In the genomic region with DNA sequence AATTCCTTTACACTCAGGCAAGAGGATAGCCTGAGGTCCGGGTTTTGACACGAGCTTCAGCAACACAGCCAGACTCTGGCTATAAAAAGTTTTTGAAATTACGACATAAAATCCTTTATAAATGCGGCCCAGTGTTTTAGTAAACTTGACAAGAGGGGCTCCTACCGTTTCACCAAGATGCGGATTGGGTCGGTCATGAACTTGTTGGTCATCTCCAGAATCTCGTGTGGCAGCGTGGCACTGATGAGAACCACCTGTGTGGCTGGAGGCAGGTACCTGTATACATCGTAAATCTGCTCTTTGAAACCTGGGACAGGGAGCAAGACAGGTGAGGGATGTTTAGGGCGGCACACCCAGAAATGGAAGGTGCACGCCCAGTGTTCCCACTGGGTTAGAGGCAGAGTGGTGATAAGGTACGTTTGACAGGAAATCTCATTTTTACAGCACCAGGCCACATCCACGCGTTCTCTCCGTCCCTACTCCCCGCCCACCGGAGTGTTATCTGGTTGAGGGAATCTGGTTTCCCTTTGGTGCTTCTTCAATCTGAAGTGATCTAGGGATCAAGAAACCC, we compare ENCODE assay signal across 19 cellular contexts. TPM values are rescaled to one million over a fixed set of nuclear protein-coding genes. Genes with fewer than 3 reads are reported as not detected.
"Had no signal": no experiment of that assay in that cellular context is flagged by ENCODE, and none has a peak within 500 bp of the region (broad histone marks: within the 10 kb centered on the region; RNA-seq: fewer than 3 reads in every experiment).

No MANE protein-coding gene starts in this region.

- H3K27ac ChIP-seq: hepatocyte, neural progenitor cell, ovary, right atrium auricular region, testis, tibial nerve had no signal

- H3K9ac ChIP-seq: neural progenitor cell had no signal

- H3K9me3 ChIP-seq: ovary, right atrium auricular region, testis, tibial nerve had no signal

- ATAC-seq: left lobe of liver; natural killer cell treated with Interleukin-12 subunit alpha and Interleukin-12 subunit beta and Interleukin-15 and Interleukin-18, amount 100 ng/mL, for 72 hours; stimulated activated effector memory CD8-positive, alpha-beta T cell treated with anti-CD3 and anti-CD28 coated beads, Interleukin-12 subunit alpha, Interleukin-12 subunit beta, amount 100 ng/mL, for 72 hours had no signal

- H3K4me1 ChIP-seq: right atrium auricular region, testis, tibial nerve had no signal

- H3K27me3 Mint-ChIP-seq: natural killer cell treated with Interleukin-12 subunit alpha and Interleukin-12 subunit beta and Interleukin-15 and Interleukin-18, amount 100 ng/mL, for 72 hours; stimulated activated naive CD8-positive, alpha-beta T cell treated with anti-CD3 and anti-CD28 coated beads, Interleukin-15, Interleukin-2, amounts not matched to agents 100 ng/mL and 50 ng/mL, for 24 hours had no signal

- DNase-seq: dermis blood vessel endothelial cell; foreskin melanocyte; head of caudate nucleus; kidney glomerular epithelial cell; mammary epithelial cell; nucleus accumbens; ovary; stimulated activated CD4-positive, alpha-beta T cell treated with anti-CD3 and anti-CD28 coated beads, Interleukin-2, amount 100 ng/mL, for 48 hours; stimulated activated CD8-positive, alpha-beta memory T cell treated with anti-CD3 and anti-CD28 coated beads, Interleukin-4, amount 100 ng/mL, for 48 hours had no signal

- H3K27ac Mint-ChIP-seq: natural killer cell treated with Interleukin-12 subunit alpha and Interleukin-12 subunit beta and Interleukin-15 and Interleukin-18, amount 100 ng/mL, for 72 hours; neural progenitor cell; stimulated activated effector memory CD8-positive, alpha-beta T cell treated with anti-CD3 and anti-CD28 coated beads, Interleukin-12 subunit alpha, Interleukin-12 subunit beta, amount 100 ng/mL, for 72 hours had no signal

- H3K27me3 ChIP-seq: hepatocyte, neural progenitor cell, ovary, right atrium auricular region, testis, tibial nerve had no signal

- H3K4me3 ChIP-seq: hepatocyte, neural progenitor cell, ovary, right atrium auricular region, smooth muscle cell, testis, tibial nerve had no signal

- H3K9me3 Mint-ChIP-seq: natural killer cell treated with Interleukin-12 subunit alpha and Interleukin-12 subunit beta and Interleukin-15 and Interleukin-18, amount 100 ng/mL, for 72 hours; neural progenitor cell; stimulated activated effector memory CD8-positive, alpha-beta T cell treated with anti-CD3 and anti-CD28 coated beads, Interleukin-12 subunit alpha, Interleukin-12 subunit beta, amount 100 ng/mL, for 72 hours; stimulated activated naive CD8-positive, alpha-beta T cell treated with anti-CD3 and anti-CD28 coated beads, Interleukin-15, Interleukin-2, amounts not matched to agents 100 ng/mL and 50 ng/mL, for 24 hours had no signal

- H3K4me3 Mint-ChIP-seq: natural killer cell treated with Interleukin-12 subunit alpha and Interleukin-12 subunit beta and Interleukin-15 and Interleukin-18, amount 100 ng/mL, for 72 hours; neural progenitor cell; stimulated activated effector memory CD8-positive, alpha-beta T cell treated with anti-CD3 and anti-CD28 coated beads, Interleukin-12 subunit alpha, Interleukin-12 subunit beta, amount 100 ng/mL, for 72 hours; stimulated activated naive CD8-positive, alpha-beta T cell treated with anti-CD3 and anti-CD28 coated beads, Interleukin-15, Interleukin-2, amounts not matched to agents 100 ng/mL and 50 ng/mL, for 24 hours had no signal

RNA-seq across cellular contexts. Expression of gene CARD14, which starts 30.9 kb away (rescaled TPM):
- total RNA-seq: natural killer cell treated with Interleukin-12 subunit alpha and Interleukin-12 subunit beta and Interleukin-15 and Interleukin-18, amount 100 ng/mL, for 72 hours; right atrium auricular region had no signal
